1 cellular context compared by ENCODE assay signal in the genomic region with DNA sequence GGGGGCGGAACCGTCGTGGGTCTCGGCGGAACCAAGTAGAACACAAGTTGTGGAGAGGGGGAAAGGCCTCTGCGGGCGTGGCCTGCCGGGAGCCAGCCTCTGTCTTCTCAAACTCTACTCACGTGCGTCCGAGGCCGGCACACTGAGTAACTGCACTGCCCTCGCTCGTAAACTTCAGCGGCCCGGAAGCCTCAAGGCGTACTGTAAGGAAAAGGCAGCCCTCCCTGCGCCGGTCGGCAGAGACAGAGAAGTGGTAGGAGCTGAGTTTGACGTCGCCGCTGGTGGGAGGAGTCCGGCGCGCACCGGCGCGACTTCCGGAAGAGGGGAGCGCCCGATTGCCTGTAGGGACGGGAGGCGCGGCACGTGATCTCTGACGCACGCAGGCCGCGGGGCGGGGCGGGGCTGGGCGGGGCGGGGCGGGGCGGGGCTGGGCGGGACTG.
TF ChIP-seq lines count a peak whose summit lies in the region.

FBXO33 (minus strand) TSS at position 255 of the 440 bp plus-strand sequence. CDS start 271 bp downstream, outside the sequence.

TF ChIP-seq in HepG2, 621 proteins besides CTCF, POLR2A, EP300 and RAD21 (continued from another document and continues in another):
- peak; percentile 51; the same call in 1 of the 2 replicates for TF ChIP-seq ARID3A (IDR thresholded peaks at IDR 0.05; ENCODE audit: low read depth, low read length)
- TF ChIP-seq ZNF282 (IDR thresholded peaks at IDR 0.05; ENCODE audit: partially characterized antibody), result no peak
- TF ChIP-seq ZFYVE20 (CRISPR knock-in tag; IDR thresholded peaks at IDR 0.05; ENCODE audit: borderline replicate concordance, low read depth), result no peak
- TF ChIP-seq ZNF558 (CRISPR knock-in tag; IDR thresholded peaks at IDR 0.05; ENCODE audit: borderline replicate concordance), result 0 out of 2 replicates have a peak, but pooled peaks have one; percentile 80
- TF ChIP-seq, protein P1, sequence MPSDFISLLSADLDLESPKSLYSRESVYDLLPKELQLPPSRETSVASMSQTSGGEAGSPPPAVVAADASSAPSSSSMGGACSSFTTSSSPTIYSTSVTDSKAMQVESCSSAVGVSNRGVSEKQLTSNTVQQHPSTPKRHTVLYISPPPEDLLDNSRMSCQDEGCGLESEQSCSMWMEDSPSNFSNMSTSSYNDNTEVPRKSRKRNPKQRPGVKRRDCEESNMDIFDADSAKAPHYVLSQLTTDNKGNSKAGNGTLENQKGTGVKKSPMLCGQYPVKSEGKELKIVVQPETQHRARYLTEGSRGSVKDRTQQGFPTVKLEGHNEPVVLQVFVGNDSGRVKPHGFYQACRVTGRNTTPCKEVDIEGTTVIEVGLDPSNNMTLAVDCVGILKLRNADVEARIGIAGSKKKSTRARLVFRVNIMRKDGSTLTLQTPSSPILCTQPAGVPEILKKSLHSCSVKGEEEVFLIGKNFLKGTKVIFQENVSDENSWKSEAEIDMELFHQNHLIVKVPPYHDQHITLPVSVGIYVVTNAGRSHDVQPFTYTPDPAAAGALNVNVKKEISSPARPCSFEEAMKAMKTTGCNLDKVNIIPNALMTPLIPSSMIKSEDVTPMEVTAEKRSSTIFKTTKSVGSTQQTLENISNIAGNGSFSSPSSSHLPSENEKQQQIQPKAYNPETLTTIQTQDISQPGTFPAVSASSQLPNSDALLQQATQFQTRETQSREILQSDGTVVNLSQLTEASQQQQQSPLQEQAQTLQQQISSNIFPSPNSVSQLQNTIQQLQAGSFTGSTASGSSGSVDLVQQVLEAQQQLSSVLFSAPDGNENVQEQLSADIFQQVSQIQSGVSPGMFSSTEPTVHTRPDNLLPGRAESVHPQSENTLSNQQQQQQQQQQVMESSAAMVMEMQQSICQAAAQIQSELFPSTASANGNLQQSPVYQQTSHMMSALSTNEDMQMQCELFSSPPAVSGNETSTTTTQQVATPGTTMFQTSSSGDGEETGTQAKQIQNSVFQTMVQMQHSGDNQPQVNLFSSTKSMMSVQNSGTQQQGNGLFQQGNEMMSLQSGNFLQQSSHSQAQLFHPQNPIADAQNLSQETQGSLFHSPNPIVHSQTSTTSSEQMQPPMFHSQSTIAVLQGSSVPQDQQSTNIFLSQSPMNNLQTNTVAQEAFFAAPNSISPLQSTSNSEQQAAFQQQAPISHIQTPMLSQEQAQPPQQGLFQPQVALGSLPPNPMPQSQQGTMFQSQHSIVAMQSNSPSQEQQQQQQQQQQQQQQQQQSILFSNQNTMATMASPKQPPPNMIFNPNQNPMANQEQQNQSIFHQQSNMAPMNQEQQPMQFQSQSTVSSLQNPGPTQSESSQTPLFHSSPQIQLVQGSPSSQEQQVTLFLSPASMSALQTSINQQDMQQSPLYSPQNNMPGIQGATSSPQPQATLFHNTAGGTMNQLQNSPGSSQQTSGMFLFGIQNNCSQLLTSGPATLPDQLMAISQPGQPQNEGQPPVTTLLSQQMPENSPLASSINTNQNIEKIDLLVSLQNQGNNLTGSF (CRISPR knock-in tag; IDR thresholded peaks at IDR 0.05), result peak; percentile 20; the same call in 1 of the 2 replicates
- no peak; the same call in 1 of the 2 replicates for TF ChIP-seq ZNF670 (CRISPR knock-in tag; IDR thresholded peaks at IDR 0.05; ENCODE audit: borderline replicate concordance)
- TF ChIP-seq RXRA (CRISPR knock-in tag; IDR thresholded peaks at IDR 0.05), result peak; percentile 69
- no peak; the same call in 1 of the 2 replicates for TF ChIP-seq ZNF20 (CRISPR knock-in tag; IDR thresholded peaks at IDR 0.05)
- TF ChIP-seq HCFC1 (IDR thresholded peaks at IDR 0.05; ENCODE audit: low read depth, low read length), result peak; percentile 56; the same call in 1 of the 2 replicates
- TF ChIP-seq, protein P2, sequence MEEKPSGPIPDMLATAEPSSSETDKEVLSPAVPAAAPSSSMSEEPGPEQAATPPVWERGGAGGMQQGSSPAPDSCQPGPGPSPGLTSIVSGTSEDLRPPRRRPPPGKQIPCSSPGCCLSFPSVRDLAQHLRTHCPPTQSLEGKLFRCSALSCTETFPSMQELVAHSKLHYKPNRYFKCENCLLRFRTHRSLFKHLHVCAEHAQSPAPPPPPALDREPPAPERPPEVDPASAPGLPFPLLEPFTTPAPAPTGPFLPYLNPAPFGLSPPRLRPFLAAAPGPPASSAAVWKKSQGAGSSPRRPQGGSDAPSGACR (CRISPR knock-in tag; IDR thresholded peaks at IDR 0.05), result no peak
- TF ChIP-seq ATF7 (IDR thresholded peaks at IDR 0.05), result peak; percentile 98
- TF ChIP-seq ATF7 (CRISPR knock-in tag; IDR thresholded peaks at IDR 0.05), result no peak
- 0 out of 2 replicates have a peak, but pooled peaks have one; percentile 83 for TF ChIP-seq PRMT3 (CRISPR knock-in tag; IDR thresholded peaks at IDR 0.05; ENCODE audit: borderline replicate concordance, low read depth)
- TF ChIP-seq ZNF225 (CRISPR knock-in tag; IDR thresholded peaks at IDR 0.05), result no peak; the same call in 1 of the 2 replicates
- TF ChIP-seq ZNF841 (CRISPR knock-in tag; IDR thresholded peaks at IDR 0.05; ENCODE audit: borderline replicate concordance), result peak; percentile 4; the same call in 1 of the 2 replicates
- TF ChIP-seq GATA4 (IDR thresholded peaks at IDR 0.05; ENCODE audit: borderline replicate concordance, low read depth), result peak; percentile 46
- TF ChIP-seq ZNF530 (CRISPR knock-in tag; IDR thresholded peaks at IDR 0.05; ENCODE audit: low read depth), result no peak
- no peak for TF ChIP-seq AKNA (CRISPR knock-in tag; IDR thresholded peaks at IDR 0.05; ENCODE audit: borderline replicate concordance)
- TF ChIP-seq BHLHE40 (IDR thresholded peaks at IDR 0.05; ENCODE audit: low read length), result peak; percentile 98
- TF ChIP-seq CBX1 (IDR thresholded peaks at IDR 0.05; ENCODE audit: low read depth), result peak; percentile 22
- TF ChIP-seq GZF1 (CRISPR knock-in tag; IDR thresholded peaks at IDR 0.05), result no peak
- TF ChIP-seq NR2F1 (CRISPR knock-in tag; IDR thresholded peaks at IDR 0.05), result no peak
- no peak for TF ChIP-seq ONECUT2 (CRISPR knock-in tag; IDR thresholded peaks at IDR 0.05)
- no peak for TF ChIP-seq PHB2 (IDR thresholded peaks at IDR 0.05; ENCODE audit: partially characterized antibody)
- no peak for TF ChIP-seq ZMYM3 (CRISPR knock-in tag; IDR thresholded peaks at IDR 0.05)
- peak; percentile 79; the same call in 1 of the 2 replicates for TF ChIP-seq AHR (CRISPR knock-in tag; IDR thresholded peaks at IDR 0.05)
- TF ChIP-seq ZNF432 (CRISPR knock-in tag; IDR thresholded peaks at IDR 0.05; ENCODE audit: borderline replicate concordance), result no peak
- no peak for TF ChIP-seq NFIB (CRISPR knock-in tag; IDR thresholded peaks at IDR 0.05; ENCODE audit: borderline replicate concordance)
- TF ChIP-seq REPIN1 (CRISPR knock-in tag; IDR thresholded peaks at IDR 0.05; ENCODE audit: borderline replicate concordance, low read depth), result no peak
- no peak for TF ChIP-seq RORA (CRISPR knock-in tag; IDR thresholded peaks at IDR 0.05)
- no peak for TF ChIP-seq CHD4 (IDR thresholded peaks at IDR 0.05; ENCODE audit: borderline replicate concordance, low read length)
- 0 out of 2 replicates have a peak, but pooled peaks have one; percentile 27 for TF ChIP-seq ZNF205 (CRISPR knock-in tag; IDR thresholded peaks at IDR 0.05)
- peak; percentile 58; the same call in 1 of the 2 replicates for TF ChIP-seq ZNF574 (CRISPR knock-in tag; IDR thresholded peaks at IDR 0.05)
- peak; percentile 84 for TF ChIP-seq ZNF614 (CRISPR knock-in tag; IDR thresholded peaks at IDR 0.05; ENCODE audit: borderline replicate concordance)
- TF ChIP-seq SRSF1 (optimal IDR thresholded peaks at IDR 0.05; ENCODE audit: low read depth, low read length), result peak; percentile 44
- TF ChIP-seq KAT2B (IDR thresholded peaks at IDR 0.05; ENCODE audit: borderline replicate concordance, low read depth, low read length), result no peak
- TF ChIP-seq ZNF431 (CRISPR knock-in tag; IDR thresholded peaks at IDR 0.05; ENCODE audit: borderline replicate concordance, low read depth), result peak; percentile 84
- TF ChIP-seq ZNF546 (CRISPR knock-in tag; conservative IDR thresholded peaks at IDR 0.05), result no peak; the same call in none of the 2 replicates
- TF ChIP-seq SOX5 (CRISPR knock-in tag; IDR thresholded peaks at IDR 0.05; ENCODE audit: borderline replicate concordance), result no peak; the same call in 1 of the 2 replicates
- TF ChIP-seq ZFP37 (CRISPR knock-in tag; IDR thresholded peaks at IDR 0.05; ENCODE audit: borderline replicate concordance), result peak; percentile 50
- no peak for TF ChIP-seq HNF4A (CRISPR knock-in tag; IDR thresholded peaks at IDR 0.05)
- TF ChIP-seq, protein P3, sequence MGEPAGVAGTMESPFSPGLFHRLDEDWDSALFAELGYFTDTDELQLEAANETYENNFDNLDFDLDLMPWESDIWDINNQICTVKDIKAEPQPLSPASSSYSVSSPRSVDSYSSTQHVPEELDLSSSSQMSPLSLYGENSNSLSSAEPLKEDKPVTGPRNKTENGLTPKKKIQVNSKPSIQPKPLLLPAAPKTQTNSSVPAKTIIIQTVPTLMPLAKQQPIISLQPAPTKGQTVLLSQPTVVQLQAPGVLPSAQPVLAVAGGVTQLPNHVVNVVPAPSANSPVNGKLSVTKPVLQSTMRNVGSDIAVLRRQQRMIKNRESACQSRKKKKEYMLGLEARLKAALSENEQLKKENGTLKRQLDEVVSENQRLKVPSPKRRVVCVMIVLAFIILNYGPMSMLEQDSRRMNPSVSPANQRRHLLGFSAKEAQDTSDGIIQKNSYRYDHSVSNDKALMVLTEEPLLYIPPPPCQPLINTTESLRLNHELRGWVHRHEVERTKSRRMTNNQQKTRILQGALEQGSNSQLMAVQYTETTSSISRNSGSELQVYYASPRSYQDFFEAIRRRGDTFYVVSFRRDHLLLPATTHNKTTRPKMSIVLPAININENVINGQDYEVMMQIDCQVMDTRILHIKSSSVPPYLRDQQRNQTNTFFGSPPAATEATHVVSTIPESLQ (CRISPR knock-in tag; conservative IDR thresholded peaks at IDR 0.05), result peak; percentile 95
- 0 out of 2 replicates have a peak, but pooled peaks have one; percentile 60 for TF ChIP-seq MIER2 (CRISPR knock-in tag; IDR thresholded peaks at IDR 0.05)
- no peak for TF ChIP-seq MYC (CRISPR knock-in tag; IDR thresholded peaks at IDR 0.05; ENCODE audit: borderline replicate concordance)
- TF ChIP-seq ZNF780A (CRISPR knock-in tag; IDR thresholded peaks at IDR 0.05), result peak; percentile 93; the same call in 1 of the 2 replicates
- peak; percentile 63; the same call in 1 of the 2 replicates for TF ChIP-seq ERF (CRISPR knock-in tag; IDR thresholded peaks at IDR 0.05)
- no peak for TF ChIP-seq NR2F2 (IDR thresholded peaks at IDR 0.05; ENCODE audit: borderline replicate concordance, low read depth)
- TF ChIP-seq LCORL (IDR thresholded peaks at IDR 0.05), result no peak
- no peak for TF ChIP-seq LCORL (CRISPR knock-in tag; IDR thresholded peaks at IDR 0.05)
